Comparison of ENCODE assay signal across 8 cellular contexts in the genomic region with DNA sequence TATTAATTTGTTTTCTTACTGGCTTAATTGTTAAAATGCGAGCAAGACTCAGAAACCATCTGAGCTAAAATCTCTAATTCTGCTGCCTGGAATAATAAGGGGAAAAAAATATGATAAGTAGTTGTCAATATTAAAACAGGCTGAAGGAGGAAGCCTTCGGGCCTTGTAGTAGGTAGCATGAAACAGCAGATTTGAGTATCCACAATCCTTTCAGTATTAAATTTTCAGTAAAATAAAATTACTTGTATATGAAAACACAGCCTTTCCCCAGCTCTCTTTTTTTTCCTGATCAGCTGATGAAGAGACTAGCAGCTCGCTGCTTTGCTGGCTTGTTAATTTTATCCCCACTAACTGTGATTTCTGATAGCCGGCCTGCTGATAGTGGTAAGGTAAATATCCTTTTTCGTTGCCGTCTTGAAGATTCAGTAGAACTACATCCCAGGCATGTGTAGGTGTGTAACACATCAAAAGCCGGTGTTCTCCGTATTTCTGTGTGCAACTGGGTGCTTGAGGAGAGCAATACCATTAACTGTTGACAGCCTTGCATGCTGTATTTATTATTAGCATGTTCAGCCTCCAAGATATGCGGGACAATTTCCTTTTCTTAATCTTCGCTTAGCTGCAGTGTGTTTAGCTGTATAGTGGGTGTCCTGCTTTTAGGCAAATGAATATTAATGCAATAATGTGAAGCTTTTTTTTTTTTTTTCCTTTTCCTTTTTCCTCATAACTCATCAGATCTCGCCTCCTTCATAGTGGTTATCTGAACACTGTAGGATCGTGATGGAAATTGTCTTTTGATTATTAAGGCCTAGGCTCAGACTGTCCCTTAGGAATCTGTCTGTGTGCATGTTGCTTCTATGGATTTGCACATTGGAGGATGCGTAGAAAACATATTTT.
DNase-seq lines count a peak whose midpoint lies in the region; ATAC-seq and TF ChIP-seq lines count a peak whose summit lies in the region.

No MANE protein-coding gene starts in this region.

- H2BK20ac ChIP-seq in H9 (ENCODE audit: low read depth, low read length, poor library complexity, severe bottlenecking) = no peak overlapping the region

- H3K4me1 Mint-ChIP-seq in H9 = peaks cover 56 to 58% of the 10 kb centered on the region in 2 experiments

- H3K79me2 ChIP-seq in H9 (ENCODE audit: insufficient read depth, low read length) = no peaks in the 10 kb centered on the region

- no peak overlapping the region for H3K4me3 Mint-ChIP-seq in H9

- no peaks in the 10 kb centered on the region for H3K36me3 Mint-ChIP-seq in H9 (ENCODE audit: insufficient read depth in 1 of 3, low read depth in 3 of 3)

- no peaks in the 10 kb centered on the region for H3K9me3 Mint-ChIP-seq in H9

- TF ChIP-seq CTCF in H9 (conservative IDR thresholded peaks at IDR 0.05) (no peak), esophagus squamous epithelium (IDR thresholded peaks at IDR 0.05) (no peak), omental fat pad (IDR thresholded peaks at IDR 0.05) (no peak), mucosa of descending colon (IDR thresholded peaks at IDR 0.05) (no peak)

- DNase-seq in H9 (no peak), SK-N-MC (ENCODE audit: low read depth, low spot score) (no peak), esophagus squamous epithelium (lab: John Stamatoyannopoulos, UW) (no peak), omental fat pad (ENCODE audit: low spot score) (no peak), NCI-H446 treated with DMSO at 0.1 percent for 48 hours (lab: John Stamatoyannopoulos, UW) (no peak), mucosa of descending colon (no peak)
- no peak for DNase-seq in activated CD4-positive, alpha-beta T cell treated with anti-CD3 and anti-CD28 coated beads, Interleukin-2, amount 50 U/mL, for 4 hours

- H2AK5ac ChIP-seq in H9 (ENCODE audit: insufficient read length, low read length) = no peak overlapping the region

- H2AFZ ChIP-seq in H9 (ENCODE audit: low read length) = no peak overlapping the region

- H4K5ac ChIP-seq in H9 (ENCODE audit: insufficient read length, low read depth, low read length) = no peak overlapping the region

- H2BK120ac ChIP-seq in H9 (ENCODE audit: low read depth, low read length, poor library complexity, severe bottlenecking) = no peak overlapping the region

- H3T11ph ChIP-seq in H9 (ENCODE audit: low read length) = no peak overlapping the region

- no peak overlapping the region for H4K8ac ChIP-seq in H9 (replicated peaks; ENCODE audit: insufficient read length, low read depth, low read length)

- no peak overlapping the region for H4K91ac ChIP-seq in H9 (ENCODE audit: insufficient read length, low read depth, low read length)

- no peaks in the 10 kb centered on the region for H3K79me1 ChIP-seq in H9 (ENCODE audit: insufficient read depth, low read depth, low read length, poor library complexity, severe bottlenecking)

- peak overlapping the region; percentile 43 for H3K18ac ChIP-seq in H9 (ENCODE audit: insufficient read length, low read depth, low read length)

- H3K27me3 ChIP-seq in H9 (ENCODE audit: insufficient read depth, low read length) (no peaks in the 10 kb centered on the region), esophagus squamous epithelium (no peaks in the 10 kb centered on the region)

- intact Hi-C loops in esophagus squamous epithelium (cut with DNase I) = no loop called here
- intact Hi-C loops in mucosa of descending colon (cut with DNase I, micrococcal nuclease) = no loop called here

- peak; percentile 15 for ATAC-seq in omental fat pad (ENCODE audit: low FRiP score)
- no peak for ATAC-seq in HG02885 (IDR thresholded peaks at IDR 0.05; ENCODE audit: poor library complexity, unreplicated experiment)
- ATAC-seq in mucosa of descending colon = no peak

- H3K27me3 Mint-ChIP-seq in H9 (ENCODE audit: low read depth) = no peaks in the 10 kb centered on the region

- H3K9me3 ChIP-seq in H9 (ENCODE audit: control insufficient read depth, low read depth, low read length) (no peaks in the 10 kb centered on the region), SK-N-MC (ENCODE audit: low read depth, low read length) (no peaks in the 10 kb centered on the region), esophagus squamous epithelium (no peaks in the 10 kb centered on the region), mucosa of descending colon (no peaks in the 10 kb centered on the region)

- no peaks in the 10 kb centered on the region for H4K20me1 ChIP-seq in H9 (ENCODE audit: control insufficient read depth, insufficient read depth, insufficient read length)

- H2BK5ac ChIP-seq in H9 (ENCODE audit: insufficient read length, low read length) = peak overlapping the region; percentile 18

- H3K9ac ChIP-seq in H9 (ENCODE audit: extremely low read depth, insufficient read length, low read length) (no peak overlapping the region), SK-N-MC (ENCODE audit: insufficient read length) (peak overlapping the region; percentile 74)

- peak overlapping the region; percentile 78 for H3K4me3 ChIP-seq in SK-N-MC
- H3K4me3 ChIP-seq in esophagus squamous epithelium = peak overlapping the region; percentile 4 to 66 (median 50)
- no peak overlapping the region for H3K4me3 ChIP-seq in mucosa of descending colon

- H3K14ac ChIP-seq in H9 (ENCODE audit: insufficient read depth, low read length) = no peak overlapping the region

- H3K4me1 ChIP-seq in H9 (ENCODE audit: insufficient read depth, low read length) (peaks cover 9% of the 10 kb centered on the region; the same call in 1 of the 2 replicates), esophagus squamous epithelium (peaks cover 13 to 92% (median 14%) of the 10 kb centered on the region in 3 donors), mucosa of descending colon (ENCODE audit: low read depth) (peaks cover 9% of the 10 kb centered on the region)

- H3K27ac ChIP-seq in H9 (ENCODE audit: insufficient read length, low read depth, low read length) (peak overlapping the region; percentile 52), SK-N-MC (peak overlapping the region; percentile 88), esophagus squamous epithelium (peak overlapping the region; percentile 81 to 92 (median 86))

- no peak overlapping the region for H2BK12ac ChIP-seq in H9 (ENCODE audit: insufficient read length, low read depth, low read length)

- no peak for TF ChIP-seq POLR2A in esophagus squamous epithelium (IDR thresholded peaks at IDR 0.05)

- H3K4ac ChIP-seq in H9 (ENCODE audit: low read depth, low read length) = no peak overlapping the region

- no peaks in the 10 kb centered on the region for H3K36me3 ChIP-seq in SK-N-MC (ENCODE audit: insufficient read depth, low read length)
- peaks cover 0 to 28% (median 0%) of the 10 kb centered on the region in 3 donors for H3K36me3 ChIP-seq in esophagus squamous epithelium
- no peaks in the 10 kb centered on the region for H3K36me3 ChIP-seq in mucosa of descending colon (ENCODE audit: low read depth)

- no CpG with 5 or more reads among the region's 13 CpGs for WGBS in H9 (ENCODE audit: extremely low coverage, insufficient read length, low lambda C conversion rate)
- 11 to 14% methylated on average over 13 of the region's 13 CpGs for WGBS in esophagus squamous epithelium, 2 donors

- H3K23ac ChIP-seq in H9 (ENCODE audit: insufficient read length, low read depth, low read length) = no peak overlapping the region

- H2BK15ac ChIP-seq in H9 (ENCODE audit: low read depth, low read length) = no peak overlapping the region

- H3K27ac Mint-ChIP-seq in H9 = peak overlapping the region; percentile 63 to 98 (median 97)

- no peak overlapping the region for H3K4me2 ChIP-seq in H9 (ENCODE audit: insufficient read depth, insufficient read length, low read length)

- H3K23me2 ChIP-seq in H9 (ENCODE audit: insufficient read length, low read depth, low read length, poor library complexity, severe bottlenecking) = no peaks in the 10 kb centered on the region

- no peak overlapping the region for H3K56ac ChIP-seq in H9 (ENCODE audit: insufficient read length, low read depth, low read length)
